25 cellular contexts compared by ENCODE assay signal in genomic region chr17:74604748-74605147, GRCh38. TPM values are rescaled to one million over a fixed set of nuclear protein-coding genes. Genes with fewer than 3 reads are reported as not detected.
"Had no signal": no experiment of that assay in that cellular context is flagged by ENCODE, and none has a peak within 500 bp of the region (broad histone marks: within the 10 kb centered on the region; RNA-seq: fewer than 3 reads in every experiment).

No MANE protein-coding gene starts in this region.

- H3K27ac Mint-ChIP-seq: activated naive CD4-positive, alpha-beta T cell treated with anti-CD3 and anti-CD28 coated beads, Interleukin-2, amount 50 U/mL, for 72 hours; activated T-helper 1 cell treated with anti-CD3 and anti-CD28 coated beads, Interleukin-12 subunit alpha, Interleukin-12 subunit beta, Interleukin-2, Interleukin-4 antibody, amounts not matched to agents 30 ng/mL and 10 ng/mL and 1 ng/mL, durations not matched to agents 14 hours and 24 hours and 36 hours; memory B cell; stimulated activated naive CD8-positive, alpha-beta T cell treated with anti-CD3 and anti-CD28 coated beads, Interleukin-15, Interleukin-2, amounts not matched to agents 100 ng/mL and 50 ng/mL, for 24 hours; T-helper 17 cell had no signal

- H3K4me1 ChIP-seq: prostate gland, testis had no signal

- H3K4me3 Mint-ChIP-seq: activated T-helper 1 cell treated with anti-CD3 and anti-CD28 coated beads, Interleukin-12 subunit alpha, Interleukin-12 subunit beta, Interleukin-2, Interleukin-4 antibody, amounts not matched to agents 30 ng/mL and 10 ng/mL and 1 ng/mL, durations not matched to agents 14 hours and 24 hours and 36 hours; effector memory CD8-positive, alpha-beta T cell; neural crest cell; stimulated activated naive CD8-positive, alpha-beta T cell treated with anti-CD3 and anti-CD28 coated beads, Interleukin-15, Interleukin-2, amounts not matched to agents 100 ng/mL and 50 ng/mL, for 24 hours; T-helper 17 cell had no signal

- ATAC-seq: activated naive CD4-positive, alpha-beta T cell treated with anti-CD3 and anti-CD28 coated beads, Interleukin-2, amount 50 U/mL, for 72 hours; effector memory CD8-positive, alpha-beta T cell; T-helper 17 cell had no signal

- H3K27me3 ChIP-seq: cardiac muscle cell, testis, upper lobe of left lung had no signal

- H3K36me3 ChIP-seq: adrenal gland, cardiac muscle cell, heart left ventricle, prostate gland, upper lobe of left lung had no signal

- H3K27ac ChIP-seq: adrenal gland, cardiac muscle cell, prostate gland, testis, upper lobe of left lung, VCaP had no signal

- H3K9me3 ChIP-seq: adrenal gland, heart left ventricle, prostate gland, testis, upper lobe of left lung had no signal

- H3K4me3 ChIP-seq: adrenal gland, cardiac muscle cell, heart left ventricle, prostate gland, testis, upper lobe of left lung had no signal

- H3K9me3 Mint-ChIP-seq: activated naive CD4-positive, alpha-beta T cell treated with anti-CD3 and anti-CD28 coated beads, Interleukin-2, amount 50 U/mL, for 72 hours; activated T-helper 1 cell treated with anti-CD3 and anti-CD28 coated beads, Interleukin-12 subunit alpha, Interleukin-12 subunit beta, Interleukin-2, Interleukin-4 antibody, amounts not matched to agents 30 ng/mL and 10 ng/mL and 1 ng/mL, durations not matched to agents 14 hours and 24 hours and 36 hours; effector memory CD8-positive, alpha-beta T cell; neural crest cell; stimulated activated naive CD8-positive, alpha-beta T cell treated with anti-CD3 and anti-CD28 coated beads, Interleukin-15, Interleukin-2, amounts not matched to agents 100 ng/mL and 50 ng/mL, for 24 hours had no signal

- DNase-seq: activated CD4-positive, alpha-beta T cell treated with anti-CD3 and anti-CD28 coated beads, Interleukin-2, amount 50 U/mL, for 4 hours; activated gamma-delta T cell treated with Interleukin-2 at 50 U/mL for 16 hours; effector memory CD8-positive, alpha-beta T cell; naive B cell; small intestine; stimulated activated CD4-positive, alpha-beta T cell treated with anti-CD3 and anti-CD28 coated beads, Interleukin-15, amount 100 ng/mL, for 24 hours; stimulated activated CD4-positive, alpha-beta T cell treated with anti-CD3 and anti-CD28 coated beads, Interleukin-2, amount 100 ng/mL, for 48 hours; T-helper 17 cell; upper lobe of left lung had no signal

- FAIRE-seq: frontal cortex, small intestine had no signal

RNA-seq across cellular contexts. Expression of gene CD300LD, which starts 12.7 kb away (rescaled TPM):
- total RNA-seq: activated naive CD4-positive, alpha-beta T cell treated with anti-CD3 and anti-CD28 coated beads, Interleukin-2, amount 50 U/mL, for 72 hours; activated T-helper 1 cell treated with anti-CD3 and anti-CD28 coated beads, Interleukin-12 subunit alpha, Interleukin-12 subunit beta, Interleukin-2, Interleukin-4 antibody, amounts not matched to agents 30 ng/mL and 10 ng/mL and 1 ng/mL, durations not matched to agents 14 hours and 24 hours and 36 hours; adrenal gland; cardiac muscle cell; dermis microvascular lymphatic vessel endothelial cell; frontal cortex; heart left ventricle; left ventricle myocardium superior; neural crest cell; osteoblast; prostate gland; right cardiac atrium; T-helper 17 cell; testis; upper lobe of left lung had no signal
- polyA plus RNA-seq: adrenal gland, cardiac muscle cell, heart left ventricle, right cardiac atrium, small intestine had no signal

RNA-seq across cellular contexts. Expression of gene CD300E, which starts 18.8 kb away (rescaled TPM):
- total RNA-seq: activated naive CD4-positive, alpha-beta T cell treated with anti-CD3 and anti-CD28 coated beads, Interleukin-2, amount 50 U/mL, for 72 hours; activated T-helper 1 cell treated with anti-CD3 and anti-CD28 coated beads, Interleukin-12 subunit alpha, Interleukin-12 subunit beta, Interleukin-2, Interleukin-4 antibody, amounts not matched to agents 30 ng/mL and 10 ng/mL and 1 ng/mL, durations not matched to agents 14 hours and 24 hours and 36 hours; cardiac muscle cell; dermis microvascular lymphatic vessel endothelial cell; neural crest cell had no signal
- polyA plus RNA-seq: cardiac muscle cell had no signal

RNA-seq across cellular contexts. Expression of gene CD300H, which starts 37.4 kb away (rescaled TPM):
- total RNA-seq: activated naive CD4-positive, alpha-beta T cell treated with anti-CD3 and anti-CD28 coated beads, Interleukin-2, amount 50 U/mL, for 72 hours; activated T-helper 1 cell treated with anti-CD3 and anti-CD28 coated beads, Interleukin-12 subunit alpha, Interleukin-12 subunit beta, Interleukin-2, Interleukin-4 antibody, amounts not matched to agents 30 ng/mL and 10 ng/mL and 1 ng/mL, durations not matched to agents 14 hours and 24 hours and 36 hours; adrenal gland; cardiac muscle cell; dermis microvascular lymphatic vessel endothelial cell; frontal cortex; left ventricle myocardium superior; neural crest cell; osteoblast; prostate gland; right cardiac atrium; T-helper 17 cell; testis had no signal
- polyA plus RNA-seq: adrenal gland, cardiac muscle cell, right cardiac atrium, small intestine had no signal

RNA-seq across cellular contexts. Expression of gene CD300C, which starts 58.8 kb away (rescaled TPM):
- total RNA-seq: dermis microvascular lymphatic vessel endothelial cell, frontal cortex, neural crest cell, osteoblast had no signal
